Comparison of ENCODE assay signal across 20 cellular contexts in the genomic region with DNA sequence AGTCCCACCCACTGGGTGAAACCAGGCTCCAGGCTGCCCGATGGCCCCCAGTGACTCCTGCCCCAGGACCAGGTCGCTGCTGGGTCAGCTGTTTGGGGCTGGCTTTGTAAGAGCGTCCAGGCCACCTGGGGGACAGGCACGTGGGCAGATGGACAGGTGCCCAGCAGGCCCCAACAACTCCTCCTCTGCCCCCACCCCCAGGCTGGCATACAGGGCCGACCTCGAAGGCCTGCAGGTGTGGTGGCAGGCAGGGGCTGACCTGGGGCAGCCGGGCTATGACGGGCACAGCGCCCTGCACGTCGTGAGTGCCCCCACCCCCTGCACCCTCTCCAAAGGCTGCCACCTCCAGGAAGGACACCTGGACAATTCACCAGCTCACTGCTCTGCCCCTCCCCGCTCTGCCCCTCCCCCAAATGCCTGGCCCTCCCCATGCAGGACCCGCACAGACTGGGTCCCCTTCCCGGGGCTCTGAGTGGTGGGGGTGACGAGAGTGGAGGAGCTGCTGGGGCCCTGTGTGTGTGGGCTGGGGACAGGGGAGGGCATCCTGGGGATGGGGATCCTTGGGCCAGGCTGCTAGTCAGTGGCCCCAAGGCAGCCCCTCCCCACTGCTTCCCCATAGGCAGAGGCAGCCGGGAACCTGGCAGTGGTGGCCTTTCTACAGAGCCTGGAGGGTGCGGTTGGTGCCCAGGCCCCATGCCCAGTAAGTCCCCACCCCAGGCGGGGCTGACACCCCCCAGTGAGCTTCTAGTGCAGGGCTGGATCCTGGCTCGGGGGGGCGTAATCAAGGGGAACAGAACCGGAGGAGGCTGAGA. TPM values are rescaled to one million over a fixed set of nuclear protein-coding genes. Genes with fewer than 3 reads are reported as not detected.
DNase-seq lines count a peak whose midpoint lies in the region; ATAC-seq and TF ChIP-seq lines count a peak whose summit lies in the region.
"Had no signal": no experiment of that assay in that cellular context is flagged by ENCODE, and none has a peak within 500 bp of the region (broad histone marks: within the 10 kb centered on the region; RNA-seq: fewer than 3 reads in every experiment).

No MANE protein-coding gene starts in this region.

- DNase-seq in RWPE1 (ENCODE audit: low spot score), result no peak
- peak; percentile 9 for DNase-seq in left ventricle myocardium superior
- DNase-seq in sciatic nerve (ENCODE audit: low spot score), result peak; percentile 47
- DNase-seq in KG1 (lab: John Stamatoyannopoulos, UW), result no peak
- DNase-seq in NAMALWA (ENCODE audit: low spot score), result no peak
- no peak for DNase-seq in NCI-H146 (lab: John Stamatoyannopoulos, UW)
- DNase-seq: activated CD4-positive, alpha-beta memory T cell treated with anti-CD3 and anti-CD28 coated beads for 36 hours; activated T-cell treated with anti-CD3 and anti-CD28 coated beads, Interleukin-2, amount 50 U/mL, for 1 hour; Karpas-422; mesenchymal stem cell; NCI-H1092 treated with DMSO at 0.1 percent for 48 hours; NCI-H2107; NCI-H524; SIG-M5 had no signal

- H3K4me1 ChIP-seq in HEK293 (ENCODE audit: control insufficient read depth, insufficient read depth, low read length), result no peaks in the 10 kb centered on the region

- intact Hi-C loops in left ventricle myocardium superior (cut with micrococcal nuclease), result no loop called here
- intact Hi-C loops in sciatic nerve (cut with DNase I), result no loop called here

- ATAC-seq in left ventricle myocardium superior (no peak), sciatic nerve (no peak)

- H3K9me3 ChIP-seq in HEK293 (ENCODE audit: control insufficient read depth, insufficient read depth, low read depth, low read length), result no peaks in the 10 kb centered on the region
- H3K9me3 ChIP-seq: Caco-2, tibial artery had no signal

- H3K4me3 ChIP-seq in HEK293 (ENCODE audit: low read depth, low read length), result no peak overlapping the region
- H3K4me3 ChIP-seq: tibial artery had no signal

- H3K36me3 ChIP-seq in HEK293 (ENCODE audit: control insufficient read depth in 2 of 2, insufficient read depth in 1 of 2, low read length in 2 of 2), result no peaks in the 10 kb centered on the region
- H3K36me3 ChIP-seq: tibial artery had no signal

- CTCF ChIA-PET in HEK293 (lab: Yijun Ruan, JAX), result no interaction called here
- CTCF ChIA-PET in RWPE1 (lab: Yijun Ruan, JAX), result no interaction called here

- POLR2A ChIA-PET in HEK293 (lab: Yijun Ruan, JAX) (no interaction called here), RWPE1 (lab: Yijun Ruan, JAX; ENCODE audit: low non-redundant PET) (no interaction called here)

- no peak for TF ChIP-seq CTCF in HEK293 (tag by site-specific recombination; IDR thresholded peaks at IDR 0.05)
- no peak for TF ChIP-seq CTCF in RWPE1 (conservative IDR thresholded peaks at IDR 0.05; ENCODE audit: low read depth)

- no peak overlapping the region for H3K27ac ChIP-seq in HEK293 (ENCODE audit: extremely low read depth, low read depth, low read length)
- H3K27ac ChIP-seq in RWPE1, result peak overlapping the region; percentile 29; the same call in 1 of the 2 replicates
- H3K27ac ChIP-seq: tibial artery had no signal

TF ChIP-seq in HEK293, 187 proteins besides CTCF, POLR2A, EP300 and RAD21:
- TF ChIP-seq KLF1 (tag by site-specific recombination; IDR thresholded peaks at IDR 0.05), result peak; percentile 88
- no peak for TF ChIP-seq ZBTB7A (tag by site-specific recombination; IDR thresholded peaks at IDR 0.05; ENCODE audit: low read depth)

RNA-seq across cellular contexts. Expression of gene ASPG, which starts 26.0 kb away (rescaled TPM):
- total RNA-seq in left ventricle myocardium superior (28.2 TPM), sciatic nerve (4.6 TPM)
- total RNA-seq: activated CD4-positive, alpha-beta memory T cell treated with anti-CD3 and anti-CD28 coated beads for 36 hours; Caco-2; Daoy; HT-29; pulmonary artery endothelial cell had no signal

RNA-seq across cellular contexts. Expression of gene KIF26A, which starts 26.9 kb away (rescaled TPM):
- total RNA-seq in left ventricle myocardium superior (6.0 TPM), sciatic nerve (10.4 TPM)
- total RNA-seq: HT-29 had no signal

Comparison
In these comparisons a context has a peak if more than half of its experiments do, and no peak if none do; other contexts are left out.
1. DNase-seq: peak in left ventricle myocardium superior (single experiment) and sciatic nerve (single experiment); none in RWPE1 (single experiment), KG1 (single experiment), NAMALWA (single experiment) and NCI-H146 (single experiment).